Comparison of ENCODE assay signal across 1 cellular context in the genomic region with DNA sequence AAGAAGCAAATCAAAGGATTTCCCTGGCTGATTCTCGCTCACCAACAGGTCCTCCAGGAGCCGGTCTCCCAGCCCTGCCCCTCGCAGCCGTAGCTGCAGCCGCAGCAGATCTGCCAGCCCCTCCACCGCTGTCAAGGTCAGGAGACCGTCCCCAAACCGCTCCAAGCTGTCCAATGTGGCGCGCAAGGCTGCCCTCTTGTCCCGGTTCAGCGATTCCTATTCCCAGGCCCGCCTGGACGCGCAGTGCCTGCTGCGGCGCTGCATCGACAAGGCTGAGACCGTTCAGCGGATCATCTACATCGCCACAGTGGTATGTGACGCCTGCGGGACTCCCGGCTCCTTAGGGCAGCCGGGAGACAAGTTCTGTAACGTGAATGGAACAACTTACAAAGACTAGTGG.
TF ChIP-seq lines count a peak whose summit lies in the region.

No MANE protein-coding gene starts in this region.

TF ChIP-seq in IMR-90, 13 proteins besides CTCF, POLR2A, EP300 and RAD21:
- TF ChIP-seq RCOR1 (IDR thresholded peaks at IDR 0.05; ENCODE audit: insufficient replicate concordance, low read length): no peak
- no peak for TF ChIP-seq MAFK (IDR thresholded peaks at IDR 0.05; ENCODE audit: low read depth, low read length)
- TF ChIP-seq CHD1 (IDR thresholded peaks at IDR 0.05; ENCODE audit: low read depth, low read length): no peak
- no peak for TF ChIP-seq RFX5 (IDR thresholded peaks at IDR 0.05; ENCODE audit: low read depth, low read length)
- no peak for TF ChIP-seq BHLHE40 (IDR thresholded peaks at IDR 0.05; ENCODE audit: low read depth, low read length)
- no peak for TF ChIP-seq NFE2L2 (IDR thresholded peaks at IDR 0.05; ENCODE audit: low read depth, low read length)
- TF ChIP-seq, protein P1, sequence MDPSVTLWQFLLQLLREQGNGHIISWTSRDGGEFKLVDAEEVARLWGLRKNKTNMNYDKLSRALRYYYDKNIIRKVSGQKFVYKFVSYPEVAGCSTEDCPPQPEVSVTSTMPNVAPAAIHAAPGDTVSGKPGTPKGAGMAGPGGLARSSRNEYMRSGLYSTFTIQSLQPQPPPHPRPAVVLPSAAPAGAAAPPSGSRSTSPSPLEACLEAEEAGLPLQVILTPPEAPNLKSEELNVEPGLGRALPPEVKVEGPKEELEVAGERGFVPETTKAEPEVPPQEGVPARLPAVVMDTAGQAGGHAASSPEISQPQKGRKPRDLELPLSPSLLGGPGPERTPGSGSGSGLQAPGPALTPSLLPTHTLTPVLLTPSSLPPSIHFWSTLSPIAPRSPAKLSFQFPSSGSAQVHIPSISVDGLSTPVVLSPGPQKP (IDR thresholded peaks at IDR 0.05; ENCODE audit: borderline replicate concordance, low read depth, low read length): no peak
- TF ChIP-seq MXI1 (IDR thresholded peaks at IDR 0.05; ENCODE audit: borderline replicate concordance, low read depth, low read length): no peak
- TF ChIP-seq CEBPB (IDR thresholded peaks at IDR 0.05; ENCODE audit: low read depth, low read length): no peak
- TF ChIP-seq, protein P2, sequence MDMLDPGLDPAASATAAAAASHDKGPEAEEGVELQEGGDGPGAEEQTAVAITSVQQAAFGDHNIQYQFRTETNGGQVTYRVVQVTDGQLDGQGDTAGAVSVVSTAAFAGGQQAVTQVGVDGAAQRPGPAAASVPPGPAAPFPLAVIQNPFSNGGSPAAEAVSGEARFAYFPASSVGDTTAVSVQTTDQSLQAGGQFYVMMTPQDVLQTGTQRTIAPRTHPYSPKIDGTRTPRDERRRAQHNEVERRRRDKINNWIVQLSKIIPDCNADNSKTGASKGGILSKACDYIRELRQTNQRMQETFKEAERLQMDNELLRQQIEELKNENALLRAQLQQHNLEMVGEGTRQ (IDR thresholded peaks at IDR 0.05; ENCODE audit: low read depth, low read length): no peak
